In genomic region chr2:231780909-231781797, GRCh38 we compare ENCODE assay signal across 8 cellular contexts. TPM values are rescaled to one million over a fixed set of nuclear protein-coding genes. Genes with fewer than 3 reads are reported as not detected.
DNase-seq lines count a peak whose midpoint lies in the region; ATAC-seq and TF ChIP-seq lines count a peak whose summit lies in the region.

TSS of gene PDE6D (minus strand) at chr2:231781282. CDS start at chr2:231781114, 168 bp downstream.

- peak within 1 kb of the TSS; percentile 84 for H3K27ac ChIP-seq in colonic mucosa

- DNase-seq in BJ (ENCODE audit: low read depth) (peak; percentile 93), NCI-H526 treated with DMSO at 0.1 percent for 48 hours (lab: John Stamatoyannopoulos, UW) (peak; percentile 99), colonic mucosa (peak; percentile 100), kidney tubule cell (ENCODE audit: low spot score) (peak; percentile 99)
- peak; percentile 100 for DNase-seq in activated CD4-positive, alpha-beta T cell treated with anti-CD3 and anti-CD28 coated beads, Interleukin-2, amount 10 ng/mL, durations not matched to agents 24 days and 14 days
- peak; percentile 82 to 96 (median 93) for DNase-seq in stimulated activated CD4-positive, alpha-beta T cell treated with anti-CD3 and anti-CD28 coated beads, Interleukin-1b, Interleukin-23, amount 100 ng/mL, for 24 hours (ENCODE audit: low read depth in 4 of 4, low spot score in 1 of 4)

- TF ChIP-seq CTCF in BJ (IDR thresholded peaks at IDR 0.05; ENCODE audit: insufficient read depth, low read depth, low read length) = no peak
- TF ChIP-seq CTCF in colonic mucosa (IDR thresholded peaks at IDR 0.05) = no peak

- POLR2A ChIA-PET in BJ (lab: Charles Lee) = interaction anchor here (0.6 kb wide), 1 partner anchor 700 kb away, joined by 3 read pairs; no protein-coding TSS in a partner anchor

- peaks cover 53% of the 10 kb centered on the region for H3K4me1 Mint-ChIP-seq in activated CD4-positive, alpha-beta T cell treated with anti-CD3 and anti-CD28 coated beads, Interleukin-2, amount 10 ng/mL, durations not matched to agents 24 days and 14 days

- peak within 1 kb of the TSS; percentile 89 to 95 for H3K9ac ChIP-seq in colonic mucosa (ENCODE audit: low read depth in 2 of 2, low read length in 2 of 2)

- peaks cover 10% of the 10 kb centered on the region for H3K36me3 Mint-ChIP-seq in activated CD4-positive, alpha-beta T cell treated with anti-CD3 and anti-CD28 coated beads, Interleukin-2, amount 10 ng/mL, durations not matched to agents 24 days and 14 days (ENCODE audit: low read depth)

- H3K9me3 ChIP-seq in colonic mucosa = no peaks in the 10 kb centered on the region

- peak within 1 kb of the TSS; percentile 99 for H3K4me3 Mint-ChIP-seq in activated CD4-positive, alpha-beta T cell treated with anti-CD3 and anti-CD28 coated beads, Interleukin-2, amount 10 ng/mL, durations not matched to agents 24 days and 14 days

- peak; percentile 92 for ATAC-seq in GM19324 (IDR thresholded peaks at IDR 0.05; ENCODE audit: low FRiP score, unreplicated experiment)
- ATAC-seq in HG03469 (IDR thresholded peaks at IDR 0.05; ENCODE audit: unreplicated experiment) = peak; percentile 83

- H3K27me3 Mint-ChIP-seq in activated CD4-positive, alpha-beta T cell treated with anti-CD3 and anti-CD28 coated beads, Interleukin-2, amount 10 ng/mL, durations not matched to agents 24 days and 14 days = peaks cover 3% of the 10 kb centered on the region

- intact Hi-C loops in activated CD4-positive, alpha-beta T cell treated with anti-CD3 and anti-CD28 coated beads, Interleukin-2, amount 10 ng/mL, durations not matched to agents 24 days and 14 days (cut with micrococcal nuclease) = loop anchor here (1.0 to 10.0 kb wide), 11 partner anchors 16 to 770 kb away; partner anchors contain the start of genes DIS3L2, EIF4E2, NCL and PSMD1
- intact Hi-C loops in colonic mucosa (cut with DNase I) = loop anchor here (10.0 kb wide), 1 partner anchor 176 kb away; no protein-coding TSS in a partner anchor

- H3K4me3 ChIP-seq in BJ (ENCODE audit: low read depth, low read length) (peak within 1 kb of the TSS; percentile 81), colonic mucosa (peak within 1 kb of the TSS; percentile 91)

- H3K4me1 ChIP-seq in colonic mucosa = peaks cover 10% of the 10 kb centered on the region

- H3K27me3 ChIP-seq in BJ (ENCODE audit: control insufficient read depth, insufficient read depth, low read length) (no peaks in the 10 kb centered on the region), colonic mucosa (no peaks in the 10 kb centered on the region)

- peak within 1 kb of the TSS; percentile 93 for H3K27ac Mint-ChIP-seq in activated CD4-positive, alpha-beta T cell treated with anti-CD3 and anti-CD28 coated beads, Interleukin-2, amount 10 ng/mL, durations not matched to agents 24 days and 14 days

- no peaks in the 10 kb centered on the region for H3K9me3 Mint-ChIP-seq in activated CD4-positive, alpha-beta T cell treated with anti-CD3 and anti-CD28 coated beads, Interleukin-2, amount 10 ng/mL, durations not matched to agents 24 days and 14 days

- CTCF ChIA-PET in BJ (lab: Yijun Ruan, JAX) = interaction anchor here (0.6 to 1.0 kb wide), 3 partner anchors 66 to 120 kb away, joined by 3 read pairs; no protein-coding TSS in a partner anchor

- H3K36me3 ChIP-seq in BJ (ENCODE audit: control insufficient read depth, insufficient read depth, low read length) (no peaks in the 10 kb centered on the region), colonic mucosa (no peaks in the 10 kb centered on the region)

RNA-seq across cellular contexts. Expression of gene PDE6D, which starts in this region (rescaled TPM):
- polyA plus RNA-seq in BJ (2011; rRNA removed) = 28.7 and 35.1 TPM in 2 replicates
- polyA minus RNA-seq in BJ (2011; rRNA and poly(A)+ RNA removed) = 6.1 and 10.1 TPM in 2 replicates
- total RNA-seq in activated CD4-positive, alpha-beta T cell treated with anti-CD3 and anti-CD28 coated beads, Interleukin-2, amount 10 ng/mL, durations not matched to agents 24 days and 14 days = 33.4 and 36.0 TPM in 2 replicates
- 10 to 100 TPM; 20.0 to 21.4 TPM for total RNA-seq in colonic mucosa

Comparison
In these comparisons a context has a peak if more than half of its experiments do, and no peak if none do; other contexts are left out.
1. Peak in every context shown above with its lines: DNase-seq, ATAC-seq, H3K4me3 ChIP-seq and H3K27ac ChIP-seq.